Comparison of ENCODE assay signal across 10 cellular contexts in genomic region chr11:66607126-66607834, GRCh38. TPM values are rescaled to one million over a fixed set of nuclear protein-coding genes. Genes with fewer than 3 reads are reported as not detected.
DNase-seq lines count a peak whose midpoint lies in the region; ATAC-seq lines count a peak whose summit lies in the region.
"Had no signal": no experiment of that assay in that cellular context is flagged by ENCODE, and none has a peak within 500 bp of the region (broad histone marks: within the 10 kb centered on the region; RNA-seq: fewer than 3 reads in every experiment).

No MANE protein-coding gene starts in this region.

- peak; percentile 47 for DNase-seq in GOT3 (lab: John Stamatoyannopoulos, UW)
- peak in 38 of 58 donors; percentile 2 to 79 (median 30) for DNase-seq in anterior cingulate cortex (lab: John Stamatoyannopoulos, UW)
- DNase-seq in right cardiac atrium, result peak; percentile 79 to 91 (median 85)
- DNase-seq in stimulated activated effector memory CD8-positive, alpha-beta T cell treated with anti-CD3 and anti-CD28 coated beads, Interleukin-12 subunit alpha, Interleukin-12 subunit beta, amount 100 ng/mL, for 72 hours (ENCODE audit: low spot score in 2 of 2), result no peak
- DNase-seq in NCI-H1436 (lab: John Stamatoyannopoulos, UW), result no peak
- no peak for DNase-seq in activated CD4-positive, alpha-beta T cell treated with anti-CD3 and anti-CD28 coated beads, Interleukin-2, amount 10 ng/mL, durations not matched to agents 7 days and 5 days
- no peak for DNase-seq in NCI-H2107 (lab: John Stamatoyannopoulos, UW)
- DNase-seq in T-cell, result no peak
- DNase-seq: activated CD8-positive, alpha-beta memory T cell treated with anti-CD3 and anti-CD28 coated beads, Interleukin-2, amount 10 ng/mL, durations not matched to agents 7 days and 5 days had no signal

- no peaks in the 10 kb centered on the region for H3K9me3 Mint-ChIP-seq in stimulated activated effector memory CD8-positive, alpha-beta T cell treated with anti-CD3 and anti-CD28 coated beads, Interleukin-12 subunit alpha, Interleukin-12 subunit beta, amount 100 ng/mL, for 72 hours
- H3K9me3 Mint-ChIP-seq in activated CD4-positive, alpha-beta T cell treated with anti-CD3 and anti-CD28 coated beads, Interleukin-2, amount 10 ng/mL, durations not matched to agents 7 days and 5 days, result no peaks in the 10 kb centered on the region
- H3K9me3 Mint-ChIP-seq in T-cell, result no peaks in the 10 kb centered on the region

- no peaks in the 10 kb centered on the region for H3K27me3 ChIP-seq in right cardiac atrium (ENCODE audit: control insufficient read depth, insufficient read depth)

- CTCF ChIA-PET in activated CD4-positive, alpha-beta T cell treated with anti-CD3 and anti-CD28 coated beads, Interleukin-2, amount 10 ng/mL, durations not matched to agents 7 days and 5 days (lab: Charles Lee), result interaction anchor here (0.8 to 2.2 kb wide), 5 partner anchors 13 to 53 kb away, joined by 3 to 10 read pairs (median 4); partner anchors contain the start of genes CCDC87 and RBM4
- CTCF ChIA-PET in T-cell (lab: Charles Lee), result no interaction called here

- H3K4me3 Mint-ChIP-seq in stimulated activated effector memory CD8-positive, alpha-beta T cell treated with anti-CD3 and anti-CD28 coated beads, Interleukin-12 subunit alpha, Interleukin-12 subunit beta, amount 100 ng/mL, for 72 hours, result no peak overlapping the region
- no peak overlapping the region for H3K4me3 Mint-ChIP-seq in activated CD4-positive, alpha-beta T cell treated with anti-CD3 and anti-CD28 coated beads, Interleukin-2, amount 10 ng/mL, durations not matched to agents 7 days and 5 days
- H3K4me3 Mint-ChIP-seq in T-cell, result no peak overlapping the region
- H3K4me3 Mint-ChIP-seq: activated CD8-positive, alpha-beta memory T cell treated with anti-CD3 and anti-CD28 coated beads, Interleukin-2, amount 10 ng/mL, durations not matched to agents 7 days and 5 days had no signal

- no peak overlapping the region for H3K4me3 ChIP-seq in right cardiac atrium (ENCODE audit: low read length)
- H3K4me3 ChIP-seq: K562 had no signal

- H3K9me3 ChIP-seq in right cardiac atrium (ENCODE audit: control insufficient read depth, low read length), result no peaks in the 10 kb centered on the region

- intact Hi-C loops in right cardiac atrium (cut with DNase I), result no loop called here

- H3K4me1 ChIP-seq in right cardiac atrium (ENCODE audit: control insufficient read depth, insufficient read depth, low read length), result no peaks in the 10 kb centered on the region

- peak; percentile 83 to 88 for ATAC-seq in right cardiac atrium
- no peak for ATAC-seq in stimulated activated effector memory CD8-positive, alpha-beta T cell treated with anti-CD3 and anti-CD28 coated beads, Interleukin-12 subunit alpha, Interleukin-12 subunit beta, amount 100 ng/mL, for 72 hours
- ATAC-seq in T-cell (replicated peaks in 1 of 4), result no peak
- ATAC-seq: activated CD8-positive, alpha-beta memory T cell treated with anti-CD3 and anti-CD28 coated beads, Interleukin-2, amount 10 ng/mL, durations not matched to agents 7 days and 5 days; K562 had no signal

- peaks cover 6% of the 10 kb centered on the region for H3K4me1 Mint-ChIP-seq in stimulated activated effector memory CD8-positive, alpha-beta T cell treated with anti-CD3 and anti-CD28 coated beads, Interleukin-12 subunit alpha, Interleukin-12 subunit beta, amount 100 ng/mL, for 72 hours
- peaks cover 11% of the 10 kb centered on the region for H3K4me1 Mint-ChIP-seq in activated CD4-positive, alpha-beta T cell treated with anti-CD3 and anti-CD28 coated beads, Interleukin-2, amount 10 ng/mL, durations not matched to agents 7 days and 5 days
- H3K4me1 Mint-ChIP-seq in T-cell, result peaks cover 6 to 17% (median 9%) of the 10 kb centered on the region in 3 donors

- peaks cover 24% of the 10 kb centered on the region for H3K36me3 Mint-ChIP-seq in stimulated activated effector memory CD8-positive, alpha-beta T cell treated with anti-CD3 and anti-CD28 coated beads, Interleukin-12 subunit alpha, Interleukin-12 subunit beta, amount 100 ng/mL, for 72 hours
- H3K36me3 Mint-ChIP-seq in activated CD4-positive, alpha-beta T cell treated with anti-CD3 and anti-CD28 coated beads, Interleukin-2, amount 10 ng/mL, durations not matched to agents 7 days and 5 days (ENCODE audit: low read depth), result peaks cover 6% of the 10 kb centered on the region
- peaks cover 14% of the 10 kb centered on the region for H3K36me3 Mint-ChIP-seq in T-cell

- 24% methylated on average over 8 of the region's 8 CpGs for WGBS in right cardiac atrium

- no peaks in the 10 kb centered on the region for H3K27me3 Mint-ChIP-seq in activated CD4-positive, alpha-beta T cell treated with anti-CD3 and anti-CD28 coated beads, Interleukin-2, amount 10 ng/mL, durations not matched to agents 7 days and 5 days
- no peaks in the 10 kb centered on the region for H3K27me3 Mint-ChIP-seq in T-cell
- H3K27me3 Mint-ChIP-seq: activated CD8-positive, alpha-beta memory T cell treated with anti-CD3 and anti-CD28 coated beads, Interleukin-2, amount 10 ng/mL, durations not matched to agents 7 days and 5 days had no signal

- peak overlapping the region; percentile 33 for H3K27ac ChIP-seq in right cardiac atrium (ENCODE audit: low read length)

- H3K27ac Mint-ChIP-seq in stimulated activated effector memory CD8-positive, alpha-beta T cell treated with anti-CD3 and anti-CD28 coated beads, Interleukin-12 subunit alpha, Interleukin-12 subunit beta, amount 100 ng/mL, for 72 hours, result peak overlapping the region; percentile 72
- H3K27ac Mint-ChIP-seq in activated CD4-positive, alpha-beta T cell treated with anti-CD3 and anti-CD28 coated beads, Interleukin-2, amount 10 ng/mL, durations not matched to agents 7 days and 5 days, result no peak overlapping the region
- H3K27ac Mint-ChIP-seq in T-cell, result no peak overlapping the region
- H3K27ac Mint-ChIP-seq: activated CD8-positive, alpha-beta memory T cell treated with anti-CD3 and anti-CD28 coated beads, Interleukin-2, amount 10 ng/mL, durations not matched to agents 7 days and 5 days had no signal

- POLR2A ChIA-PET in activated CD4-positive, alpha-beta T cell treated with anti-CD3 and anti-CD28 coated beads, Interleukin-2, amount 10 ng/mL, durations not matched to agents 7 days and 5 days (lab: Charles Lee), result interaction anchor here (0.9 kb wide), 1 partner anchor 31 kb away, joined by 8 read pairs; the partner anchor contains the start of gene RBM4
- POLR2A ChIA-PET in T-cell (lab: Charles Lee), result no interaction called here

RNA-seq across cellular contexts. Expression of gene RBM14, which starts 9.2 kb away (rescaled TPM):
- 10 to 100 TPM; 30.8 to 45.6 (median 33.6) TPM for total RNA-seq in right cardiac atrium
- 28.1 TPM for polyA plus RNA-seq in right cardiac atrium
- 100 to 1,000 TPM; 124 to 140 TPM for total RNA-seq in activated CD4-positive, alpha-beta T cell treated with anti-CD3 and anti-CD28 coated beads, Interleukin-2, amount 10 ng/mL, durations not matched to agents 7 days and 5 days
- total RNA-seq in T-cell, result 100 to 1,000 TPM; 176 to 382 (median 191) TPM

RNA-seq across cellular contexts. Expression of gene CCS, which starts 14.3 kb away (rescaled TPM):
- total RNA-seq in right cardiac atrium (10 to 100 TPM; 30.3 to 40.2 (median 34.2) TPM), T-cell (10 to 100 TPM; 32.3 to 69.5 (median 58.3) TPM)
- polyA plus RNA-seq in right cardiac atrium, result 45.8 TPM
- total RNA-seq in activated CD4-positive, alpha-beta T cell treated with anti-CD3 and anti-CD28 coated beads, Interleukin-2, amount 10 ng/mL, durations not matched to agents 7 days and 5 days, result 10 to 100 TPM; 28.8 to 32.6 TPM

RNA-seq across cellular contexts. Expression of gene CCDC87, which starts 14.4 kb away (rescaled TPM):
- total RNA-seq in right cardiac atrium, result under 1 TPM; 0.53 to 0.99 (median 0.68) TPM
- polyA plus RNA-seq in right cardiac atrium, result 0.43 TPM
- under 1 TPM in 1 of 2 experiments, not detected in 1; 0.08 TPM for total RNA-seq in activated CD4-positive, alpha-beta T cell treated with anti-CD3 and anti-CD28 coated beads, Interleukin-2, amount 10 ng/mL, durations not matched to agents 7 days and 5 days
- total RNA-seq in T-cell, result under 1 TPM; 0.10 to 0.65 (median 0.32) TPM

RNA-seq across cellular contexts. Expression of gene RBM4, which starts 31.2 kb away (rescaled TPM):
- total RNA-seq in right cardiac atrium (10 to 100 TPM; 66.9 to 77.9 (median 68.3) TPM), T-cell (100 to 1,000 TPM; 163 to 233 (median 181) TPM)
- polyA plus RNA-seq in right cardiac atrium, result 63.3 TPM
- total RNA-seq in activated CD4-positive, alpha-beta T cell treated with anti-CD3 and anti-CD28 coated beads, Interleukin-2, amount 10 ng/mL, durations not matched to agents 7 days and 5 days, result 100 to 1,000 TPM; 124 to 137 TPM

RNA-seq across cellular contexts. Expression of gene CTSF, which starts 38.9 kb away (rescaled TPM):
- total RNA-seq in right cardiac atrium, result 100 to 1,000 TPM in 2 of 4 donors, 10 to 100 TPM in 2; 85.5 to 136 (median 95.2) TPM
- polyA plus RNA-seq in right cardiac atrium, result 56.0 TPM
- total RNA-seq in activated CD4-positive, alpha-beta T cell treated with anti-CD3 and anti-CD28 coated beads, Interleukin-2, amount 10 ng/mL, durations not matched to agents 7 days and 5 days, result 1 to 10 TPM; 3.5 to 3.9 TPM
- total RNA-seq in T-cell, result 10 to 100 TPM; 18.2 to 39.3 (median 30.4) TPM

Comparison
In these comparisons a context has a peak if more than half of its experiments do, and no peak if none do; other contexts are left out.
1. DNase-seq: peak in GOT3 (single experiment), anterior cingulate cortex (38 of 58) and right cardiac atrium (3 of 3); none in stimulated activated effector memory CD8-positive, alpha-beta T cell treated with anti-CD3 and anti-CD28 coated beads, Interleukin-12 subunit alpha, Interleukin-12 subunit beta, amount 100 ng/mL, for 72 hours (0 of 2), NCI-H1436 (single experiment), activated CD4-positive, alpha-beta T cell treated with anti-CD3 and anti-CD28 coated beads, Interleukin-2, amount 10 ng/mL, durations not matched to agents 7 days and 5 days (single experiment), NCI-H2107 (single experiment) and T-cell (0 of 34).
2. ATAC-seq: peak in right cardiac atrium (2 of 2); none in stimulated activated effector memory CD8-positive, alpha-beta T cell treated with anti-CD3 and anti-CD28 coated beads, Interleukin-12 subunit alpha, Interleukin-12 subunit beta, amount 100 ng/mL, for 72 hours (single experiment) and T-cell (0 of 4).